Comparison of ENCODE assay signal across 1 cellular context in genomic region chr17:78377858-78378224, GRCh38.
TF ChIP-seq lines count a peak whose summit lies in the region.

No MANE protein-coding gene starts in this region.

TF ChIP-seq in HepG2, 621 proteins besides CTCF, POLR2A, EP300 and RAD21 (continued from another document):
- TF ChIP-seq HNRNPK (IDR thresholded peaks at IDR 0.05; ENCODE audit: low read depth, low read length, poor library complexity, severe bottlenecking) (no peak), PLRG1 (conservative IDR thresholded peaks at IDR 0.05) (no peak), AKAP8 (CRISPR knock-in tag; IDR thresholded peaks at IDR 0.05) (no peak), YY1 (IDR thresholded peaks at IDR 0.05; ENCODE audit: insufficient read depth, insufficient replicate concordance, low read depth, low read length) (no peak), PRMT3 (CRISPR knock-in tag; IDR thresholded peaks at IDR 0.05; ENCODE audit: borderline replicate concordance, low read depth) (no peak), ZNF10 (CRISPR knock-in tag; IDR thresholded peaks at IDR 0.05; ENCODE audit: borderline replicate concordance, low read depth) (no peak), TP53 (CRISPR knock-in tag; conservative IDR thresholded peaks at IDR 0.05) (no peak), DNMT3B (CRISPR knock-in tag; conservative IDR thresholded peaks at IDR 0.05) (no peak), HOXA3 (CRISPR knock-in tag; IDR thresholded peaks at IDR 0.05) (no peak), ZBTB20 (CRISPR knock-in tag; IDR thresholded peaks at IDR 0.05; ENCODE audit: borderline replicate concordance, low read depth) (0 out of 2 replicates have a peak, but pooled peaks have one; percentile 14), SALL2 (CRISPR knock-in tag; IDR thresholded peaks at IDR 0.05) (no peak), ZNF572 (CRISPR knock-in tag; IDR thresholded peaks at IDR 0.05) (peak; percentile 32; the same call in 1 of the 2 replicates), ZNF570 (CRISPR knock-in tag; IDR thresholded peaks at IDR 0.05; ENCODE audit: borderline replicate concordance) (no peak), BRD4 (CRISPR knock-in tag; IDR thresholded peaks at IDR 0.05) (no peak), HOXA7 (CRISPR knock-in tag; IDR thresholded peaks at IDR 0.05) (no peak), THRA (CRISPR knock-in tag; IDR thresholded peaks at IDR 0.05; ENCODE audit: borderline replicate concordance) (no peak), ZNF530 (CRISPR knock-in tag; IDR thresholded peaks at IDR 0.05; ENCODE audit: low read depth) (no peak), AGO1 (IDR thresholded peaks at IDR 0.05; ENCODE audit: low read depth, low read length, poor library complexity, severe bottlenecking) (no peak), ZNF33A (CRISPR knock-in tag; IDR thresholded peaks at IDR 0.05; ENCODE audit: borderline replicate concordance) (no peak), BORCS8-MEF2B (CRISPR knock-in tag; IDR thresholded peaks at IDR 0.05) (no peak), CHD4 (IDR thresholded peaks at IDR 0.05; ENCODE audit: borderline replicate concordance, low read length) (no peak), ZNF83 (CRISPR knock-in tag; IDR thresholded peaks at IDR 0.05; ENCODE audit: borderline replicate concordance) (no peak), ZBTB37 (CRISPR knock-in tag; IDR thresholded peaks at IDR 0.05) (no peak), NFIB (CRISPR knock-in tag; IDR thresholded peaks at IDR 0.05; ENCODE audit: borderline replicate concordance) (no peak), SMARCC2 (IDR thresholded peaks at IDR 0.05) (no peak), ZMYM3 (CRISPR knock-in tag; IDR thresholded peaks at IDR 0.05) (peak; percentile 75; the same call in 1 of the 2 replicates), ZFX (CRISPR knock-in tag; IDR thresholded peaks at IDR 0.05; ENCODE audit: low read depth) (no peak)
- TF ChIP-seq, protein P1, sequence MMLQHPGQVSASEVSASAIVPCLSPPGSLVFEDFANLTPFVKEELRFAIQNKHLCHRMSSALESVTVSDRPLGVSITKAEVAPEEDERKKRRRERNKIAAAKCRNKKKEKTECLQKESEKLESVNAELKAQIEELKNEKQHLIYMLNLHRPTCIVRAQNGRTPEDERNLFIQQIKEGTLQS (CRISPR knock-in tag; IDR thresholded peaks at IDR 0.05), result no peak
- TF ChIP-seq, protein P2, sequence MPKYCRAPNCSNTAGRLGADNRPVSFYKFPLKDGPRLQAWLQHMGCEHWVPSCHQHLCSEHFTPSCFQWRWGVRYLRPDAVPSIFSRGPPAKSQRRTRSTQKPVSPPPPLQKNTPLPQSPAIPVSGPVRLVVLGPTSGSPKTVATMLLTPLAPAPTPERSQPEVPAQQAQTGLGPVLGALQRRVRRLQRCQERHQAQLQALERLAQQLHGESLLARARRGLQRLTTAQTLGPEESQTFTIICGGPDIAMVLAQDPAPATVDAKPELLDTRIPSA (CRISPR knock-in tag; IDR thresholded peaks at IDR 0.05; ENCODE audit: borderline replicate concordance), result no peak
- TF ChIP-seq, protein P3, sequence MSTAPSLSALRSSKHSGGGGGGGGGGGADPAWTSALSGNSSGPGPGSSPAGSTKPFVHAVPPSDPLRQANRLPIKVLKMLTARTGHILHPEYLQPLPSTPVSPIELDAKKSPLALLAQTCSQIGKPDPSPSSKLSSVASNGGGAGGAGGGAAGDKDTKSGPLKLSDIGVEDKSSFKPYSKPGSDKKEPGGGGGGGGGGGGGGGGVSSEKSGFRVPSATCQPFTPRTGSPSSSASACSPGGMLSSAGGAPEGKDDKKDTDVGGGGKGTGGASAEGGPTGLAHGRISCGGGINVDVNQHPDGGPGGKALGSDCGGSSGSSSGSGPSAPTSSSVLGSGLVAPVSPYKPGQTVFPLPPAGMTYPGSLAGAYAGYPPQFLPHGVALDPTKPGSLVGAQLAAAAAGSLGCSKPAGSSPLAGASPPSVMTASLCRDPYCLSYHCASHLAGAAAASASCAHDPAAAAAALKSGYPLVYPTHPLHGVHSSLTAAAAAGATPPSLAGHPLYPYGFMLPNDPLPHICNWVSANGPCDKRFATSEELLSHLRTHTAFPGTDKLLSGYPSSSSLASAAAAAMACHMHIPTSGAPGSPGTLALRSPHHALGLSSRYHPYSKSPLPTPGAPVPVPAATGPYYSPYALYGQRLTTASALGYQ (CRISPR knock-in tag; IDR thresholded peaks at IDR 0.05), result no peak
- TF ChIP-seq, protein P4, sequence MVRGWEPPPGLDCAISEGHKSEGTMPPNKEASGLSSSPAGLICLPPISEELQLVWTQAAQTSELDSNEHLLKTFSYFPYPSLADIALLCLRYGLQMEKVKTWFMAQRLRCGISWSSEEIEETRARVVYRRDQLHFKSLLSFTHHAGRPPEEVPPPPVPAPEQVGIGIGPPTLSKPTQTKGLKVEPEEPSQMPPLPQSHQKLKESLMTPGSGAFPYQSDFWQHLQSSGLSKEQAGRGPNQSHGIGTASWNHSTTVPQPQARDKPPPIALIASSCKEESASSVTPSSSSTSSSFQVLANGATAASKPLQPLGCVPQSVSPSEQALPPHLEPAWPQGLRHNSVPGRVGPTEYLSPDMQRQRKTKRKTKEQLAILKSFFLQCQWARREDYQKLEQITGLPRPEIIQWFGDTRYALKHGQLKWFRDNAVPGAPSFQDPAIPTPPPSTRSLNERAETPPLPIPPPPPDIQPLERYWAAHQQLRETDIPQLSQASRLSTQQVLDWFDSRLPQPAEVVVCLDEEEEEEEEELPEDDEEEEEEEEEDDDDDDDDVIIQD (CRISPR knock-in tag; IDR thresholded peaks at IDR 0.05; ENCODE audit: low read depth), result no peak
